ENCODE assay signal across 15 cellular contexts in genomic region chr5:115321309-115321708, GRCh38. TPM values are rescaled to one million over a fixed set of nuclear protein-coding genes. Genes with fewer than 3 reads are reported as not detected.
DNase-seq lines count a peak whose midpoint lies in the region; TF ChIP-seq lines count a peak whose summit lies in the region.
"Had no signal": no experiment of that assay in that cellular context is flagged by ENCODE, and none has a peak within 500 bp of the region (broad histone marks: within the 10 kb centered on the region; RNA-seq: fewer than 3 reads in every experiment).

No MANE protein-coding gene starts in this region.

- BruUV-seq in Calu3 (replicated peaks; lab: Mats Ljungman, UMichigan), result no TSS peak

- H3K4me3 ChIP-seq in foreskin fibroblast (ENCODE audit: low read depth in 1 of 2, low read length in 2 of 2), result no peak overlapping the region
- H3K4me3 ChIP-seq: BLaER1 treated with 17β-estradiol and CSF1 and Interleukin-3, amounts not matched to agents 10 nM and 100 nM had no signal

- peak; percentile 13 for DNase-seq in Calu3
- peak; percentile 5 for DNase-seq in GM03348 (ENCODE audit: low spot score)
- DNase-seq in RWPE1 (ENCODE audit: low spot score), result peak; percentile 52
- DNase-seq in foreskin fibroblast, result peak; percentile 55 to 60
- DNase-seq in midbrain (lab: John Stamatoyannopoulos, UW), result no peak
- no peak for DNase-seq in DMS53 treated with DMSO at 0.1 percent for 48 hours (lab: John Stamatoyannopoulos, UW; ENCODE audit: unreplicated experiment)
- no peak for DNase-seq in mesenteric fat pad (ENCODE audit: low spot score)
- DNase-seq: activated naive CD8-positive, alpha-beta T cell treated with anti-CD3 and anti-CD28 coated beads, Interleukin-2, amount 10 ng/mL, durations not matched to agents 7 days and 5 days; DMS79; NCI-H2029 treated with DMSO at 0.1 percent for 48 hours; NCI-H524 treated with DMSO at 0.1 percent for 48 hours; retina had no signal

- H3K4me1 Mint-ChIP-seq in Calu3 (ENCODE audit: low read depth, unreplicated experiment), result peaks cover 8% of the 10 kb centered on the region
- H3K4me1 Mint-ChIP-seq: activated naive CD8-positive, alpha-beta T cell treated with anti-CD3 and anti-CD28 coated beads, Interleukin-2, amount 10 ng/mL, durations not matched to agents 7 days and 5 days; central memory CD8-positive, alpha-beta T cell had no signal

- H3K27ac Mint-ChIP-seq in Calu3 (ENCODE audit: unreplicated experiment), result no peak overlapping the region
- H3K27ac Mint-ChIP-seq: activated naive CD8-positive, alpha-beta T cell treated with anti-CD3 and anti-CD28 coated beads, Interleukin-2, amount 10 ng/mL, durations not matched to agents 7 days and 5 days; WTC11 had no signal

- H3K4me3 Mint-ChIP-seq in Calu3 (ENCODE audit: low read depth, unreplicated experiment), result no peak overlapping the region
- H3K4me3 Mint-ChIP-seq: activated naive CD8-positive, alpha-beta T cell treated with anti-CD3 and anti-CD28 coated beads, Interleukin-2, amount 10 ng/mL, durations not matched to agents 7 days and 5 days; central memory CD8-positive, alpha-beta T cell; WTC11 had no signal

- no peaks in the 10 kb centered on the region for H3K27me3 Mint-ChIP-seq in Calu3 (ENCODE audit: unreplicated experiment)

- CTCF ChIA-PET in Calu3 (lab: Charles Lee) (no interaction called here), RWPE1 (lab: Yijun Ruan, JAX) (no interaction called here)

- no peaks in the 10 kb centered on the region for H3K9me3 Mint-ChIP-seq in Calu3 (ENCODE audit: low read depth, unreplicated experiment)
- H3K9me3 Mint-ChIP-seq: activated naive CD8-positive, alpha-beta T cell treated with anti-CD3 and anti-CD28 coated beads, Interleukin-2, amount 10 ng/mL, durations not matched to agents 7 days and 5 days; central memory CD8-positive, alpha-beta T cell had no signal

- no peaks in the 10 kb centered on the region for H3K36me3 Mint-ChIP-seq in Calu3 (ENCODE audit: insufficient read depth, unreplicated experiment)
- H3K36me3 Mint-ChIP-seq: activated naive CD8-positive, alpha-beta T cell treated with anti-CD3 and anti-CD28 coated beads, Interleukin-2, amount 10 ng/mL, durations not matched to agents 7 days and 5 days had no signal

- no peak overlapping the region for H3K27ac ChIP-seq in RWPE1
- H3K27ac ChIP-seq: BLaER1 treated with 17β-estradiol and CSF1 and Interleukin-3, amounts not matched to agents 10 nM and 100 nM had no signal

- POLR2A ChIA-PET in RWPE1 (lab: Yijun Ruan, JAX; ENCODE audit: low non-redundant PET), result no interaction called here

- intact Hi-C loops in Calu3 (cut with micrococcal nuclease; ENCODE audit: unreplicated experiment), result no loop called here

- TF ChIP-seq CTCF in Calu3 (IDR thresholded peaks at IDR 0.05; ENCODE audit: unreplicated experiment), result no peak
- TF ChIP-seq CTCF in RWPE1 (conservative IDR thresholded peaks at IDR 0.05; ENCODE audit: low read depth), result no peak
- no peak for TF ChIP-seq CTCF in foreskin fibroblast (IDR thresholded peaks at IDR 0.05; ENCODE audit: low read depth, low read length)

RNA-seq across cellular contexts. Expression of gene CCDC112, which starts 24.9 kb away (rescaled TPM):
- total RNA-seq in Calu3 (2022), result 11.2 and 11.3 TPM in 2 replicates
- 4.3 TPM for total RNA-seq in mesenteric fat pad

RNA-seq across cellular contexts. Expression of gene PGGT1B, which starts 58.6 kb away (rescaled TPM):
- total RNA-seq in Calu3 (2022), result 46.4 and 54.0 TPM in 2 replicates
- 37.3 TPM for total RNA-seq in mesenteric fat pad

Comparison
In these comparisons a context has a peak if more than half of its experiments do, and no peak if none do; other contexts are left out.
1. DNase-seq: peak in Calu3 (single experiment), GM03348 (single experiment), RWPE1 (single experiment) and foreskin fibroblast (2 of 2); none in midbrain (single experiment), DMS53 treated with DMSO at 0.1 percent for 48 hours (single experiment) and mesenteric fat pad (single experiment).